Comparison of ENCODE assay signal across 8 cellular contexts in genomic region chr20:41249371-41249770, GRCh38.
A peak's percentile ranks its signal among the peaks of the same experiment; 100 is the strongest.
DNase-seq lines count a peak whose midpoint lies in the region; ATAC-seq and TF ChIP-seq lines count a peak whose summit lies in the region.

No MANE protein-coding gene starts in this region.

- no peaks in the 10 kb centered on the region for H3K9me3 ChIP-seq in liver (ENCODE audit: control insufficient read depth in 4 of 4, low read length in 3 of 4)
- no peaks in the 10 kb centered on the region for H3K9me3 ChIP-seq in thoracic aorta

- WGBS in liver: 70% methylated on average over 5 of the region's 5 CpGs

- TF ChIP-seq RAD21 in liver (IDR thresholded peaks at IDR 0.05): no peak

- DNase-seq in BJ (ENCODE audit: low read depth) (peak; percentile 59), HPDE6-E6E7 (ENCODE audit: extremely low spot score) (peak; percentile 97), cardiac fibroblast (ENCODE audit: low read depth in 2 of 2) (peak; percentile 94 to 95), thoracic aorta (ENCODE audit: low spot score) (no peak), NCI-H187 treated with DMSO at 0.1 percent for 48 hours (lab: John Stamatoyannopoulos, UW) (no peak), OCI-M1 (lab: John Stamatoyannopoulos, UW) (no peak)

- H3K27ac ChIP-seq in liver (ENCODE audit: low read depth in 1 of 2, low read length in 2 of 2): peak overlapping the region; percentile 43 to 80
- H3K27ac ChIP-seq in thoracic aorta: peak overlapping the region; percentile 92 to 97

- H3K4me1 ChIP-seq in liver (ENCODE audit: control insufficient read depth in 4 of 4, insufficient read depth in 4 of 4, low read length in 3 of 4) (peaks cover 5 to 29% (median 23%) of the 10 kb centered on the region in 4 donors), thoracic aorta (ENCODE audit: control insufficient read depth in 1 of 2, low read depth in 2 of 2) (peaks cover 56 to 71% of the 10 kb centered on the region in 2 donors)

- H3K27me3 ChIP-seq in BJ (ENCODE audit: control insufficient read depth, insufficient read depth, low read length): no peaks in the 10 kb centered on the region
- H3K27me3 ChIP-seq in liver (ENCODE audit: control insufficient read depth in 4 of 4, insufficient read depth in 4 of 4, low read length in 3 of 4): no peaks in the 10 kb centered on the region
- H3K27me3 ChIP-seq in thoracic aorta (replicated peaks; ENCODE audit: insufficient read depth): no peaks in the 10 kb centered on the region

- CTCF ChIA-PET in BJ (lab: Yijun Ruan, JAX): interaction anchor here (1.3 kb wide), 2 partner anchors 22 to 91 kb away, joined by 4 to 5 read pairs; partner anchors contain the start of gene LPIN3

- no peak for TF ChIP-seq CTCF in BJ (IDR thresholded peaks at IDR 0.05; ENCODE audit: insufficient read depth, low read depth, low read length)
- TF ChIP-seq CTCF in cardiac fibroblast (IDR thresholded peaks at IDR 0.05; ENCODE audit: low read depth, low read length): no peak
- TF ChIP-seq CTCF in liver (IDR thresholded peaks at IDR 0.05; ENCODE audit: low read depth, low read length, missing input control): no peak
- no peak for TF ChIP-seq CTCF in thoracic aorta (IDR thresholded peaks at IDR 0.05)

- no peak overlapping the region for H3K9ac ChIP-seq in liver (ENCODE audit: low read depth in 1 of 2, low read length in 2 of 2)

- H3K4me3 ChIP-seq in BJ (ENCODE audit: low read depth, low read length): no peak overlapping the region
- H3K4me3 ChIP-seq in cardiac fibroblast (replicated peaks in 1 of 2; ENCODE audit: low read depth in 2 of 2, low read length in 2 of 2): peak overlapping the region in 1 of 2 donors; percentile 19
- H3K4me3 ChIP-seq in liver (ENCODE audit: low read depth in 1 of 3, low read length in 3 of 3): no peak overlapping the region
- H3K4me3 ChIP-seq in thoracic aorta: peak overlapping the region; percentile 13

- 0 out of 2 replicates have a peak, but pooled peaks cover 1% of the 10 kb centered on the region for H3K36me3 ChIP-seq in BJ (ENCODE audit: control insufficient read depth, insufficient read depth, low read length)
- peaks cover 0 to 2% (median 0%) of the 10 kb centered on the region in 4 donors for H3K36me3 ChIP-seq in liver (ENCODE audit: control insufficient read depth in 4 of 4, insufficient read depth in 3 of 4, low read depth in 1 of 4, low read length in 3 of 4)
- H3K36me3 ChIP-seq in thoracic aorta: peaks cover 2% of the 10 kb centered on the region

- POLR2A ChIA-PET in BJ (lab: Charles Lee): no interaction called here

- ATAC-seq in thoracic aorta (ENCODE audit: insufficient number of reproducible peaks, low FRiP score, low read depth) (peak; percentile 59), HG02973 (IDR thresholded peaks at IDR 0.05; ENCODE audit: unreplicated experiment) (no peak)

TF ChIP-seq in liver, 16 proteins besides CTCF, POLR2A, EP300 and RAD21:
- TF ChIP-seq NR2F2 (IDR thresholded peaks at IDR 0.05) (no peak), TAF1 (conservative IDR thresholded peaks at IDR 0.05) (no peak), JUND (IDR thresholded peaks at IDR 0.05) (peak in 1 of 2 donors; percentile 25)

Comparison
In these comparisons a context has a peak if more than half of its experiments do, and no peak if none do; other contexts are left out.
1. DNase-seq: peak in BJ (single experiment), HPDE6-E6E7 (single experiment) and cardiac fibroblast (2 of 2); none in thoracic aorta (single experiment), NCI-H187 treated with DMSO at 0.1 percent for 48 hours (single experiment) and OCI-M1 (single experiment).